Comparison of ENCODE assay signal across 14 cellular contexts in the genomic region with DNA sequence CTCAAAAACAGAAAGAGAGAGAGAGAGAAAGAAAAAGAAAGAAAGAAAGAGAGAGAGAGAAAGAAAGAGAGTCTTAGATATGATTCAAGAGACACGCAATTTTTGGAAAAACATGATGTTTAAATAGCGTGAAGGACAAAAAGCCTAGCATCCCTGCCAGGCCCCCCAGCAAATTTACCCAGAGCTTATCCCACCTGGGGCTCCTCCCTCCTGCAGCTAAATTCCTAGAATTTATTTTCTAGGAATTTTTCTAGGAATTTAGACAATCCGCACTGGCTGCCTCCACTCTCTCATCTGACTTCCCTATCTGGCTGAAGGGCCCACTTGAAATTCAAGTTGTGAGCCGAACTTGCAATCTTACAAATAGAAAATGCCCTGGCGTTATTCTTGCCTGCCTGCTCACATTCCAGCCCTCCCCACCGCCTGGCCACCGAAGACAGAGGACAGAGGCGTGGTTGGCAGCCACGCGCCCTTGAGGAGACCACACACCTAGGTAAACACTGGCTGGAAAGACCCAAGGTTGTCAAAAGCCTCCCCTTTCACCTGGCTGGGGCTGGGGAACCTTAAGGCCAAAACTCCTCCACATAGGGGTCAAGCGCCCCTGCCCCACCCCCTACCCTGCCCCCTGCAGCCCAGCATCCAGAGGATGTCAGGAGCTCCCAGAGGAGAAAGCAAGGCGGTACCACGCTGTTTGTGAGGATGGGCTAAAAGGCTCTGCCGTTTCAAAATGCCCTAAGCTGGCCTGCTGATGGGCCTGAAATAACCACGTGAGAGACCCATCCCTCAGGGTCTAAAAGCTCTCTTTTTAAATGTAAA. TPM values are rescaled to one million over a fixed set of nuclear protein-coding genes. Genes with fewer than 3 reads are reported as not detected.
A peak's percentile ranks its signal among the peaks of the same experiment; 100 is the strongest.
DNase-seq lines count a peak whose midpoint lies in the region; TF ChIP-seq lines count a peak whose summit lies in the region.
"Had no signal": no experiment of that assay in that cellular context is flagged by ENCODE, and none has a peak within 500 bp of the region (broad histone marks: within the 10 kb centered on the region; RNA-seq: fewer than 3 reads in every experiment).

No MANE protein-coding gene starts in this region.

- DNase-seq in G401 (ENCODE audit: low spot score) (peak; percentile 37), RWPE1 (ENCODE audit: low spot score) (no peak), DMS153 treated with DMSO at 0.1 percent for 48 hours (lab: John Stamatoyannopoulos, UW; ENCODE audit: unreplicated experiment) (no peak), OCI-LY7 (ENCODE audit: low spot score) (no peak), GDM1 (lab: John Stamatoyannopoulos, UW) (no peak)
- no peak for DNase-seq in activated CD8-positive, alpha-beta memory T cell treated with anti-CD3 and anti-CD28 coated beads for 24 hours
- DNase-seq: central memory CD4-positive, alpha-beta T cell; midbrain; NCI-H1694 treated with DMSO at 0.1 percent for 48 hours; SJCRH30; stimulated activated CD4-positive, alpha-beta T cell treated with anti-CD3 and anti-CD28 coated beads, Interleukin-15, amount 100 ng/mL, for 24 hours had no signal

- no peaks in the 10 kb centered on the region for H3K79me2 ChIP-seq in OCI-LY7 (ENCODE audit: insufficient read depth, low read depth, low read length)
- H3K79me2 ChIP-seq: parathyroid adenoma had no signal

- H3K9me3 ChIP-seq in iPS-20b (ENCODE audit: insufficient read depth, low read depth, low read length): no peaks in the 10 kb centered on the region
- H3K9me3 ChIP-seq in OCI-LY7 (ENCODE audit: low read length): no peaks in the 10 kb centered on the region
- H3K9me3 ChIP-seq: SJCRH30 had no signal

- no peak overlapping the region for H3K4me2 ChIP-seq in OCI-LY7 (ENCODE audit: low read length)

- H3K27ac ChIP-seq in RWPE1 (peak overlapping the region; percentile 9; the same call in 1 of the 2 replicates), iPS-20b (ENCODE audit: low read length) (no peak overlapping the region), rectal smooth muscle tissue (ENCODE audit: low read depth, low read length) (peak overlapping the region; percentile 88), OCI-LY7 (ENCODE audit: low read depth, low read length, poor library complexity, severe bottlenecking) (no peak overlapping the region)
- H3K27ac ChIP-seq: parathyroid adenoma, SJCRH30 had no signal

- no peak overlapping the region for H2AFZ ChIP-seq in OCI-LY7 (ENCODE audit: low read length)
- H2AFZ ChIP-seq: parathyroid adenoma had no signal

- TF ChIP-seq CTCF in RWPE1 (conservative IDR thresholded peaks at IDR 0.05; ENCODE audit: low read depth): no peak
- no peak for TF ChIP-seq CTCF in OCI-LY7 (conservative IDR thresholded peaks at IDR 0.05; ENCODE audit: low read length)

- POLR2A ChIA-PET in RWPE1 (lab: Yijun Ruan, JAX; ENCODE audit: low non-redundant PET) (no interaction called here), OCI-LY7 (lab: Charles Lee) (no interaction called here)

- intact Hi-C loops in OCI-LY7 (cut with micrococcal nuclease; ENCODE audit: unreplicated experiment): no loop called here

- H3K9me2 ChIP-seq in OCI-LY7 (ENCODE audit: insufficient read depth, low read length): no peaks in the 10 kb centered on the region

- CTCF ChIA-PET in RWPE1 (lab: Yijun Ruan, JAX): no interaction called here
- CTCF ChIA-PET in OCI-LY7 (lab: Charles Lee; ENCODE audit: unreplicated experiment): no interaction called here

- peaks cover 32% of the 10 kb centered on the region; the same call in 1 of the 2 replicates for H3K27me3 ChIP-seq in iPS-20b (ENCODE audit: insufficient read depth, low read length)
- H3K27me3 ChIP-seq in rectal smooth muscle tissue (ENCODE audit: control insufficient read depth, insufficient read depth, low read length): no peaks in the 10 kb centered on the region

- H3K4me1 ChIP-seq in iPS-20b (ENCODE audit: insufficient read depth, low read length) (peaks cover 29% of the 10 kb centered on the region; the same call in 1 of the 2 replicates), rectal smooth muscle tissue (ENCODE audit: control insufficient read depth, insufficient read depth, low read length) (peaks cover 49% of the 10 kb centered on the region), OCI-LY7 (ENCODE audit: insufficient read depth, low read length, poor library complexity, severe bottlenecking) (no peaks in the 10 kb centered on the region)
- H3K4me1 ChIP-seq: SJCRH30 had no signal

- H3K36me3 ChIP-seq in iPS-20b (ENCODE audit: insufficient read depth, low read depth, low read length) (no peaks in the 10 kb centered on the region), rectal smooth muscle tissue (ENCODE audit: control insufficient read depth, insufficient read depth, low read length) (no peaks in the 10 kb centered on the region), OCI-LY7 (ENCODE audit: insufficient read depth, low read length) (no peaks in the 10 kb centered on the region)
- H3K36me3 ChIP-seq: SJCRH30 had no signal

- H3K9ac ChIP-seq in iPS-20b (ENCODE audit: low read depth, low read length): peak overlapping the region; percentile 61; the same call in 1 of the 2 replicates
- H3K9ac ChIP-seq in rectal smooth muscle tissue (ENCODE audit: low read length): no peak overlapping the region
- H3K9ac ChIP-seq: parathyroid adenoma had no signal

- in situ Hi-C loops in G401 (cut with HindIII; ENCODE audit: low sequenced_read_pairs): loop anchor here (25.0 kb wide), 1 partner anchor 292 kb away; a partner anchor contains a TSS

- BruUV-seq in OCI-LY7 (replicated peaks; lab: Mats Ljungman, UMichigan): no TSS peak

- peak overlapping the region; percentile 66; the same call in 1 of the 2 replicates for H3K4me3 ChIP-seq in iPS-20b (ENCODE audit: low read length)
- no peak overlapping the region for H3K4me3 ChIP-seq in rectal smooth muscle tissue (ENCODE audit: low read length)
- H3K4me3 ChIP-seq in OCI-LY7 (ENCODE audit: low read depth, low read length, poor library complexity, severe bottlenecking): no peak overlapping the region
- H3K4me3 ChIP-seq: SJCRH30 had no signal

- no peaks in the 10 kb centered on the region for H4K20me1 ChIP-seq in OCI-LY7 (ENCODE audit: insufficient read depth, low read length)

RNA-seq across cellular contexts. Expression of a gene that starts 42.2 kb away (rescaled TPM):
- total RNA-seq in G401 (2014; rRNA removed; shearing (Covaris generic)): 161 and 197 TPM in 2 replicates
- 0.08 and 0.28 TPM in 2 replicates for total RNA-seq in OCI-LY7 (2014; rRNA removed; shearing (Covaris generic))
- total RNA-seq in OCI-LY7 (2022): 0.21 and 0.30 TPM in 2 replicates

Comparison
In these comparisons a context has a peak if more than half of its experiments do, and no peak if none do; other contexts are left out.
1. H3K27ac ChIP-seq: peak in RWPE1 (single experiment) and rectal smooth muscle tissue (single experiment); none in iPS-20b (single experiment) and OCI-LY7 (single experiment).
2. RNA of a gene that starts 42.2 kb away (total RNA-seq): 161 to 197 TPM in G401; 0.08 to 0.30 TPM in OCI-LY7; every median in the first group is over 100 times any median in the second.